ENCODE assay signal across 12 cellular contexts in the genomic region with DNA sequence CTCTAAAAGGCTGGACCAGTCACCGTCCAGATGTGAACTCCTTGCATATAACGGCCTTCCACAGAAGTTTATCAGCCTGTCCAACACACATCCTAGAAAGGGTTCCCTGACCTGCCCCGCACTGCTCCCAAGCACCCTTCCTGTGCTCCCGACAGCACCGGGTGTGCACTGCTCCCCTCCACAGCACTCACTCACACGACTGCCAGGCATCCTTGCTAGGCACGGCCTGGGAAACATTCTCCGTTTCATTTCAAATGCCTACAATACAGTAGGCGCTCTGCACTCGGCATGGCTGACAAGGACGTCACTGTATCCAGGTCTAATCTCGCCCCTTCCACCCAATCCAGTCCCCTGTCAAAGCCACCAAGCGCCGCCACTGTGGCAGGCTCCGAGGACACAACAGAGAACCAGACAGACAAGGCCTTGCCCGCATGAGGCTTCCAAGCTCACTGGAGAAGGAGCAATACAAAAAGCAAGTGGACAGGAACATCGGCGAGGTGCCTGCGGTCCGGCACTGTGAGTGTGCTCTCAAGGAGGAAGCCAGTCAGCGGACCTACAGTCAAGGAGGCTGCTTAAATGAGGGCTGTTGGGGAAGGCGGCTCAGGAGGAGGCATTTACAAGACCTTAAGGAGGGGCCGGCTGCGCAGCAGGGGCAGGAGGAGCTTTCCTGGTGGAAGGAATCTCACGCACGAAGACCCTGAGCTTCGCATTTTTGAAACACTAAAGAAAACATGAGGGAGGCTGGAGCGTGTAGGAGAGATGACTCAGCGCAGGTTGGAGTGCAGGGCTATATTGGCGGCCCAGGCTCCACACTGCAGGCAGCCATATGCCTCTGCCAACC. TPM values are rescaled to one million over a fixed set of nuclear protein-coding genes. Genes with fewer than 3 reads are reported as not detected.
DNase-seq lines count a peak whose midpoint lies in the region; ATAC-seq and TF ChIP-seq lines count a peak whose summit lies in the region.
"Had no signal": no experiment of that assay in that cellular context is flagged by ENCODE, and none has a peak within 500 bp of the region (broad histone marks: within the 10 kb centered on the region; RNA-seq: fewer than 3 reads in every experiment).

No MANE protein-coding gene starts in this region.

- intact Hi-C loops in spleen (cut with DNase I; ENCODE audit: low total_unique reads) = no loop called here

- 91 to 94% (median 92%) methylated on average over 30 of the region's 30 CpGs for WGBS in spleen, 5 donors

- no peak for TF ChIP-seq POLR2A in spleen (IDR thresholded peaks at IDR 0.05)

- no peak for TF ChIP-seq CTCF in HEK293 (tag by site-specific recombination; IDR thresholded peaks at IDR 0.05)
- no peak for TF ChIP-seq CTCF in spleen (IDR thresholded peaks at IDR 0.05 in 8 of 11, conservative IDR thresholded peaks at IDR 0.05 in 3 of 11)

- H3K4me1 ChIP-seq in HEK293 (ENCODE audit: control insufficient read depth, insufficient read depth, low read length) (0 out of 2 replicates have a peak, but pooled peaks cover 5% of the 10 kb centered on the region), spleen (peaks cover 6 to 77% (median 24%) of the 10 kb centered on the region in 6 donors)

- CTCF ChIA-PET in HEK293 (lab: Yijun Ruan, JAX) = interaction anchor here (0.5 to 0.6 kb wide), 2 partner anchors 23 to 38 kb away, joined by 3 to 5 read pairs; no protein-coding TSS in a partner anchor

- peak; percentile 88 for DNase-seq in brain pericyte (ENCODE audit: low read depth, low spot score)
- DNase-seq in iPS-NIHi7 (ENCODE audit: extremely low spot score) = peak; percentile 74
- no peak for DNase-seq in spleen
- no peak for DNase-seq in kidney tubule cell (ENCODE audit: low spot score)
- DNase-seq: BE2C; EL; stimulated activated CD4-positive, alpha-beta T cell treated with anti-CD3 and anti-CD28 coated beads, Interleukin-15, amount 100 ng/mL, for 24 hours; stimulated activated CD8-positive, alpha-beta memory T cell treated with anti-CD3 and anti-CD28 coated beads, Interleukin-4, amount 100 ng/mL, for 48 hours had no signal

- H3K27me3 ChIP-seq in spleen (replicated peaks in 1 of 7) = no peaks in the 10 kb centered on the region
- H3K27me3 ChIP-seq: BE2C had no signal

- H3K4me3 ChIP-seq in HEK293 (ENCODE audit: low read depth, low read length) (no peak overlapping the region), spleen (no peak overlapping the region)

- POLR2A ChIA-PET in HEK293 (lab: Yijun Ruan, JAX) = no interaction called here

- ATAC-seq in HG03521 (IDR thresholded peaks at IDR 0.05; ENCODE audit: unreplicated experiment) (no peak), GM21723 (IDR thresholded peaks at IDR 0.05; ENCODE audit: unreplicated experiment) (no peak), GM18870 (IDR thresholded peaks at IDR 0.05; ENCODE audit: unreplicated experiment) (no peak)

- H3K36me3 ChIP-seq in HEK293 (ENCODE audit: control insufficient read depth in 2 of 2, insufficient read depth in 1 of 2, low read length in 2 of 2) = no peaks in the 10 kb centered on the region
- H3K36me3 ChIP-seq in spleen = peaks cover 0 to 9% (median 0%) of the 10 kb centered on the region in 6 donors
- H3K36me3 ChIP-seq: BE2C had no signal

- no peak overlapping the region for H3K27ac ChIP-seq in HEK293 (ENCODE audit: extremely low read depth, low read depth, low read length)
- peak overlapping the region in 5 of 8 donors; percentile 24 to 67 (median 50) for H3K27ac ChIP-seq in spleen

- H3K9me3 ChIP-seq in HEK293 (ENCODE audit: control insufficient read depth, insufficient read depth, low read depth, low read length) (no peaks in the 10 kb centered on the region), spleen (no peaks in the 10 kb centered on the region)
- H3K9me3 ChIP-seq: BE2C had no signal

TF ChIP-seq in HEK293, 187 proteins besides CTCF, POLR2A, EP300 and RAD21:
- TF ChIP-seq ZBTB17 (tag by site-specific recombination; IDR thresholded peaks at IDR 0.05) (0 out of 2 replicates have a peak, but pooled peaks have one; percentile 27), ZFHX2 (tag by site-specific recombination; conservative IDR thresholded peaks at IDR 0.05) (peak; percentile 20; the same call in 1 of the 2 replicates), ZNF211 (tag by site-specific recombination; IDR thresholded peaks at IDR 0.05; ENCODE audit: low read depth) (no peak)

RNA-seq across cellular contexts. Expression of gene GNA12, which starts 29.2 kb away (rescaled TPM):
- 10 to 100 TPM; 31.7 to 64.2 (median 39.6) TPM for total RNA-seq in spleen
- 10 to 100 TPM; 12.3 to 25.2 (median 12.8) TPM for polyA plus RNA-seq in spleen

Comparison
In these comparisons a context has a peak if more than half of its experiments do, and no peak if none do; other contexts are left out.
1. DNase-seq: peak in brain pericyte (single experiment) and iPS-NIHi7 (single experiment); none in spleen (single experiment) and kidney tubule cell (single experiment).